7 cellular contexts compared by ENCODE assay signal in the genomic region with DNA sequence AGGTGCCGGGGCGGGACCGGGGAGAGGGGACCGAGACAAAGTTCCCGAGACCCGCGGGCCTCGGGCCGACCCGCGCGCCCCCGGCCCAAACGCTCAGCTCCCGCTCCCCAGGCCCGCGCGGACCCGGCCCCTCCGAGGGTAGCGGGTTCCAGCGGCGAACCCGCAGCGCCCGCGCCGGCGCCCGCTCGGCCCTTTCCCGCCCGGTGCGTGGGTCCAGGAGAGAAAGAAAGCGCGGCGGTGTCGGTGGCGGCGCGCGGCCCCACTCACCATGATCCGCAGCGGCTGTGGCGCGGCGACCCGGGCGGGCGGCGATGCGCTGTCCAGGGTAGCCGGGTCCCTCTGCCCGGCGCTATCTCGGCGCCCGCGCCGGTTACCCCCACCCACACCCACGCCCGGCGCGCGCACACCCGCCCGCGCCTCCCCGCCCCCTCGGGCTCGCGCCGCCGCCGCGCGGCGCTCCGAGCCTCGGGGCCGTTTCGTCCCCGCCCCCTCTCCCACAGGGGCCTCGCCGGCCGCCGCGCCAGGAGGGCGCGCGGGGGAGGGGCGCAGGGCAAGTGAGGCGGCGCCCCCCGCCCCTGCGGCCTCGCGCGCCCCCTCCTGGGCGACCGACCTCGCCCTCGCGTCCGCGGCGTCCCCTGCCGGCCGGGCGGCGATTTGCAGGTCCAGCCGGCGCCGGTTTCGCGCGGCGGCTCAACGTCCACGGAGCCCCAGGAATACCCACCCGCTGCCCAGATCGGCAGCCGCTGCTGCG. TPM values are rescaled to one million over a fixed set of nuclear protein-coding genes. Genes with fewer than 3 reads are reported as not detected.
DNase-seq lines count a peak whose midpoint lies in the region; ATAC-seq and TF ChIP-seq lines count a peak whose summit lies in the region.

A gene with protein sequence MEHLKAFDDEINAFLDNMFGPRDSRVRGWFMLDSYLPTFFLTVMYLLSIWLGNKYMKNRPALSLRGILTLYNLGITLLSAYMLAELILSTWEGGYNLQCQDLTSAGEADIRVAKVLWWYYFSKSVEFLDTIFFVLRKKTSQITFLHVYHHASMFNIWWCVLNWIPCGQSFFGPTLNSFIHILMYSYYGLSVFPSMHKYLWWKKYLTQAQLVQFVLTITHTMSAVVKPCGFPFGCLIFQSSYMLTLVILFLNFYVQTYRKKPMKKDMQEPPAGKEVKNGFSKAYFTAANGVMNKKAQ (minus strand): TSS at position 345 of the 751 bp plus-strand sequence. CDS start 75 bp downstream, at position 270.

- no peak within 1 kb of the TSS for H3K27ac Mint-ChIP-seq in T-cell
- H3K27ac Mint-ChIP-seq in memory B cell: peak within 1 kb of the TSS; percentile 1
- H3K27ac Mint-ChIP-seq in type B pancreatic cell: peak within 1 kb of the TSS; percentile 24

- H3K4me3 Mint-ChIP-seq in T-cell (peak within 1 kb of the TSS; percentile 62 to 70 (median 68)), memory B cell (peak within 1 kb of the TSS; percentile 75), type B pancreatic cell (peak within 1 kb of the TSS; percentile 91)

- TF ChIP-seq CTCF in GM10248 (IDR thresholded peaks at IDR 0.05; ENCODE audit: control extremely low read depth, extremely low read depth, low read depth, missing control alignments): peak; percentile 60
- TF ChIP-seq CTCF in type B pancreatic cell (conservative IDR thresholded peaks at IDR 0.05): peak; percentile 86

- CTCF ChIA-PET in GM10248 (lab: Yijun Ruan, JAX): interaction anchor here (1.6 kb wide), 2 partner anchors 11 to 23 kb away, joined by 3 to 4 read pairs; no protein-coding TSS in a partner anchor
- CTCF ChIA-PET in T-cell (lab: Charles Lee): no interaction called here

- H3K9me3 Mint-ChIP-seq in T-cell: no peaks in the 10 kb centered on the region
- no peaks in the 10 kb centered on the region for H3K9me3 Mint-ChIP-seq in memory B cell
- H3K9me3 Mint-ChIP-seq in type B pancreatic cell: no peaks in the 10 kb centered on the region

- ATAC-seq in HG02642 (IDR thresholded peaks at IDR 0.05; ENCODE audit: poor library complexity, unreplicated experiment) (peak; percentile 63), T-cell (replicated peaks in 1 of 4) (peak; percentile 31 to 69 (median 54)), memory B cell (ENCODE audit: low read depth) (peak; percentile 66), GM21447 (IDR thresholded peaks at IDR 0.05; ENCODE audit: unreplicated experiment) (no peak)

- H3K36me3 Mint-ChIP-seq in T-cell (no peaks in the 10 kb centered on the region), memory B cell (no peaks in the 10 kb centered on the region), type B pancreatic cell (no peaks in the 10 kb centered on the region)

- peaks cover 6 to 13% (median 8%) of the 10 kb centered on the region in 3 donors for H3K4me1 Mint-ChIP-seq in T-cell
- H3K4me1 Mint-ChIP-seq in memory B cell: peaks cover 12% of the 10 kb centered on the region
- H3K4me1 Mint-ChIP-seq in type B pancreatic cell (ENCODE audit: unreplicated experiment): no peaks in the 10 kb centered on the region

- DNase-seq in GM10248 (ENCODE audit: extremely low spot score): peak; percentile 59
- peak in 8 of 34 experiments; percentile 2 to 15 (median 6) for DNase-seq in T-cell
- peak; percentile 80 for DNase-seq in ecto neural progenitor cell (ENCODE audit: low spot score)
- DNase-seq in memory B cell (ENCODE audit: low spot score in 2 of 2): peak; percentile 4 to 36
- peak; percentile 81 for DNase-seq in type B pancreatic cell (ENCODE audit: extremely low spot score, unreplicated experiment)

- POLR2A ChIA-PET in GM10248 (lab: Yijun Ruan, JAX) (no interaction called here), T-cell (lab: Charles Lee) (no interaction called here)

- H3K27me3 Mint-ChIP-seq in T-cell (peaks cover 60% of the 10 kb centered on the region in 2 donors), memory B cell (peaks cover 28% of the 10 kb centered on the region), type B pancreatic cell (peaks cover 70% of the 10 kb centered on the region)

RNA-seq across cellular contexts. Expression of the gene that starts here (rescaled TPM):
- total RNA-seq in T-cell (under 1 TPM in 2 of 5 donors, not detected in 3; 0.06 to 0.12 TPM), type B pancreatic cell (ENCODE audit: low replicate concordance) (2.2 and 3.8 TPM in 2 replicates)

Comparison
In these comparisons a context has a peak if more than half of its experiments do, and no peak if none do; other contexts are left out.
1. Peak in ATAC-seq in T-cell; RNA of the gene not detected or under 1 TPM.
2. H3K27ac Mint-ChIP-seq: peak in memory B cell (single experiment) and type B pancreatic cell (single experiment); none in T-cell (0 of 2).
3. Peak in every context shown above with its lines, with median percentiles within 50 percentile points of each other: H3K4me3 Mint-ChIP-seq.